Comparison of ENCODE assay signal across 20 cellular contexts in the genomic region with DNA sequence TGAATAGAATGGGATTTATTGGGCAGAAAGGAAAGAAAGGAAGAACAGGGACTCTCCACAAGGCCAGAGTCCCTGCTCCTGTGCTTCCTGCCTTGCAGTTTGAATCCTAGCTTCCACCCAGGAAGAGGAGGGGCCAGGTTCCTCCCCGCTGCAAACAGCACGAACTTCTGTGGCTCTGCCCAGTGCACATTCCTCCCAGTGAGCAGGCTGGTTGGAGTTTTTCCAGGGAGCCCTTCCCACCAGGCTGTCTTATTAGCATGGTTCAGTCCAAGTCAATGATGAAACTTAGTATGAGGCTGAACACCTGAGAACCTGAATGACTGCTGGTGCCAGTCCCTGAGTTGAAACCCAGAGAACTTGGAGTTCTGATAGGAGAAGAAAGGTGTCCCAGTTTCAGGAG.
A peak's percentile ranks its signal among the peaks of the same experiment; 100 is the strongest.
DNase-seq lines count a peak whose midpoint lies in the region; ATAC-seq, FAIRE-seq and TF ChIP-seq lines count a peak whose summit lies in the region.
"Had no signal": no experiment of that assay in that cellular context is flagged by ENCODE, and none has a peak within 500 bp of the region (broad histone marks: within the 10 kb centered on the region; RNA-seq: fewer than 3 reads in every experiment).

No MANE protein-coding gene starts in this region.

- H3F3A ChIP-seq in GM23338 (replicated peaks; ENCODE audit: low read depth) (no peaks in the 10 kb centered on the region), PC-3 (ENCODE audit: low read length, unreplicated experiment) (no peaks in the 10 kb centered on the region)

- intact Hi-C loops in PC-3 (cut with micrococcal nuclease): no loop called here
- intact Hi-C loops in pancreas (cut with DNase I): loop anchor here in 1 of 3 donors (10.0 kb wide), 1 partner anchor 790 kb away; no protein-coding TSS in a partner anchor

- no peaks in the 10 kb centered on the region for H3K27me3 Mint-ChIP-seq in GM23338 (ENCODE audit: insufficient read depth, low read depth, poor library complexity)
- H3K27me3 Mint-ChIP-seq: activated CD8-positive, alpha-beta T cell treated with anti-CD3 and anti-CD28 coated beads for 36 hours had no signal

- 29 to 36% methylated on average over 2 of the region's 2 CpGs for WGBS in pancreas, 2 donors

- ATAC-seq in GM23338: no peak
- peak; percentile 59 for ATAC-seq in PC-3
- peak in 2 of 4 donors; percentile 22 to 66 for ATAC-seq in pancreas
- ATAC-seq: activated CD8-positive, alpha-beta T cell treated with anti-CD3 and anti-CD28 coated beads for 36 hours; stimulated activated naive CD8-positive, alpha-beta T cell treated with anti-CD3 and anti-CD28 coated beads, Interleukin-15, Interleukin-2, amounts not matched to agents 100 U/mL and 50 U/mL, for 24 hours had no signal

- H3K9me3 ChIP-seq in PC-3 (ENCODE audit: low read length) (no peaks in the 10 kb centered on the region), pancreas (no peaks in the 10 kb centered on the region)

- DNase-seq in GM23338 (ENCODE audit: low spot score): peak; percentile 3
- DNase-seq in PC-3: peak; percentile 66
- peak; percentile 40 for DNase-seq in epithelial cell of proximal tubule (ENCODE audit: low read depth)
- DNase-seq in pancreas: peak; percentile 3 to 55 (median 50)
- DNase-seq in NOMO-1 treated with dmso at 0.1 percent for 144 hours (lab: John Stamatoyannopoulos, UW; ENCODE audit: unreplicated experiment): no peak
- no peak for DNase-seq in activated CD4-positive, CD25-positive, alpha-beta regulatory T cell treated with anti-CD3 and anti-CD28 coated beads, Interleukin-2, amount 50 U/mL, for 72 hours
- DNase-seq in amniotic stem cell (lab: John Stamatoyannopoulos, UW): no peak
- DNase-seq: activated CD8-positive, alpha-beta T cell treated with anti-CD3 and anti-CD28 coated beads for 36 hours; endodermal cell; GF-D8; H9; KBM-7; NCI-H187 treated with DMSO at 0.1 percent for 48 hours; nephron progenitor cell; SHP77 treated with DMSO at 0.1 percent for 48 hours; stimulated activated naive CD8-positive, alpha-beta T cell treated with anti-CD3 and anti-CD28 coated beads, Interleukin-15, Interleukin-2, amounts not matched to agents 100 U/mL and 50 U/mL, for 24 hours had no signal

- CTCF ChIA-PET in PC-3 (lab: Charles Lee): no interaction called here

- H3K27ac ChIP-seq in GM23338 (ENCODE audit: low read depth) (no peak overlapping the region), PC-3 (ENCODE audit: low read length) (no peak overlapping the region), pancreas (no peak overlapping the region)
- H3K27ac ChIP-seq: C4-2B, cardiac muscle cell, hepatocyte had no signal

- H3K4me3 ChIP-seq in GM23338 (no peak overlapping the region), PC-3 (ENCODE audit: low read length) (no peak overlapping the region), epithelial cell of proximal tubule (ENCODE audit: low read depth, low read length) (no peak overlapping the region), pancreas (no peak overlapping the region)
- H3K4me3 ChIP-seq: cardiac muscle cell, hepatocyte, lung had no signal

- H3K4me2 ChIP-seq in GM23338 (no peak overlapping the region), PC-3 (ENCODE audit: low read length) (no peak overlapping the region)
- H3K4me2 ChIP-seq: hepatocyte had no signal

- no peaks in the 10 kb centered on the region for H3K36me3 Mint-ChIP-seq in GM23338 (ENCODE audit: low read depth)

- no peak overlapping the region for H3K4me3 Mint-ChIP-seq in GM23338
- H3K4me3 Mint-ChIP-seq: activated CD8-positive, alpha-beta T cell treated with anti-CD3 and anti-CD28 coated beads for 36 hours; endodermal cell; H9; nephron progenitor cell had no signal

- no peaks in the 10 kb centered on the region for H3K4me1 Mint-ChIP-seq in GM23338
- H3K4me1 Mint-ChIP-seq: endodermal cell, H9, nephron progenitor cell had no signal

- no peaks in the 10 kb centered on the region for H3K79me2 ChIP-seq in GM23338 (replicated peaks; ENCODE audit: insufficient read depth)
- no peaks in the 10 kb centered on the region for H3K79me2 ChIP-seq in PC-3 (ENCODE audit: low read length)
- H3K79me2 ChIP-seq: hepatocyte had no signal

- H4K20me1 ChIP-seq in GM23338 (replicated peaks; ENCODE audit: insufficient read depth) (no peaks in the 10 kb centered on the region), PC-3 (ENCODE audit: low read length) (no peaks in the 10 kb centered on the region)

- H3K9me2 ChIP-seq in GM23338 (ENCODE audit: insufficient read depth): 0 out of 2 replicates have a peak, but pooled peaks cover 6% of the 10 kb centered on the region
- no peaks in the 10 kb centered on the region for H3K9me2 ChIP-seq in PC-3 (replicated peaks; ENCODE audit: low read length)

- POLR2A ChIA-PET in PC-3 (lab: Charles Lee; ENCODE audit: unreplicated experiment): no interaction called here

- TF ChIP-seq CTCF in GM23338 (conservative IDR thresholded peaks at IDR 0.05; ENCODE audit: low read depth in 2 of 2) (no peak), PC-3 (conservative IDR thresholded peaks at IDR 0.05; ENCODE audit: low read depth, low read length) (no peak), epithelial cell of proximal tubule (conservative IDR thresholded peaks at IDR 0.05; ENCODE audit: low read depth, low read length) (no peak), pancreas (IDR thresholded peaks at IDR 0.05) (no peak)

- H2AFZ ChIP-seq in GM23338: peak overlapping the region; percentile 83
- H2AFZ ChIP-seq in PC-3 (ENCODE audit: low read length): peak overlapping the region; percentile 6; the same call in 1 of the 2 replicates
- H2AFZ ChIP-seq: hepatocyte had no signal

- H3K27me3 ChIP-seq in GM23338 (ENCODE audit: insufficient read depth) (no peaks in the 10 kb centered on the region), PC-3 (ENCODE audit: low read length) (no peaks in the 10 kb centered on the region), pancreas (no peaks in the 10 kb centered on the region)
- H3K27me3 ChIP-seq: cardiac muscle cell, hepatocyte had no signal

- no peaks in the 10 kb centered on the region for H3K9me3 Mint-ChIP-seq in GM23338
- H3K9me3 Mint-ChIP-seq: activated CD8-positive, alpha-beta T cell treated with anti-CD3 and anti-CD28 coated beads for 36 hours; H9 had no signal

- H3K36me3 ChIP-seq in GM23338 (ENCODE audit: insufficient read depth): no peaks in the 10 kb centered on the region
- no peaks in the 10 kb centered on the region for H3K36me3 ChIP-seq in PC-3 (ENCODE audit: low read depth, low read length)
- H3K36me3 ChIP-seq in pancreas: no peaks in the 10 kb centered on the region
- H3K36me3 ChIP-seq: cardiac muscle cell had no signal

- H3K4me1 ChIP-seq in GM23338 (ENCODE audit: insufficient read depth): no peaks in the 10 kb centered on the region
- peaks cover 13% of the 10 kb centered on the region for H3K4me1 ChIP-seq in PC-3 (ENCODE audit: insufficient read depth, low read length)
- no peaks in the 10 kb centered on the region for H3K4me1 ChIP-seq in pancreas

- no peak for FAIRE-seq in pancreas (lab: Jason Lieb, UNC)

- no peak overlapping the region for H3K27ac Mint-ChIP-seq in GM23338
- H3K27ac Mint-ChIP-seq: activated CD8-positive, alpha-beta T cell treated with anti-CD3 and anti-CD28 coated beads for 36 hours; endodermal cell; H9; nephron progenitor cell had no signal

- BruUV-seq in PC-3 (replicated peaks; lab: Mats Ljungman, UMichigan): no TSS peak

- no peak overlapping the region for H3K9ac ChIP-seq in PC-3 (ENCODE audit: low read length)

TF ChIP-seq in GM23338, 12 proteins besides CTCF, POLR2A, EP300 and RAD21 (continues in another document):
- TF ChIP-seq EZH2 (IDR thresholded peaks at IDR 0.05; ENCODE audit: low read depth, unreplicated experiment) (no peak), EZH2phosphoT487 (IDR thresholded peaks at IDR 0.05; ENCODE audit: unreplicated experiment) (no peak)

Comparison
In these comparisons a context has a peak if more than half of its experiments do, and no peak if none do; other contexts are left out.
1. DNase-seq: peak in GM23338 (single experiment), PC-3 (single experiment), epithelial cell of proximal tubule (single experiment) and pancreas (6 of 6); none in NOMO-1 treated with dmso at 0.1 percent for 144 hours (single experiment), activated CD4-positive, CD25-positive, alpha-beta regulatory T cell treated with anti-CD3 and anti-CD28 coated beads, Interleukin-2, amount 50 U/mL, for 72 hours (single experiment) and amniotic stem cell (single experiment).